ENCODE assay signal across 8 cellular contexts in the genomic region with DNA sequence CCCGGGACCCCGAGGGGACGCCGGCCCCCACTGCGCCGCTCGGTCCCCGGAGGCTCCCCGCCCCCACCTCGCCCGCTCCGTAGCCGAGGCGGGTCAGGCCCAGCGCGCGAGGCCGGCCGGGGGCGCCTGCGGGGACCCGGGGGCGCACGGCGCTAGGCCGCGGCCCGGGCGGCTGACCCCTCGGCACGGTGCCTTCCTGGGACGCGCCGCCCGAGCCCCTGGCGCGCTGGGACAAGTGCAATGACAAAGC. TPM values are rescaled to one million over a fixed set of nuclear protein-coding genes. Genes with fewer than 3 reads are reported as not detected.
A peak's percentile ranks its signal among the peaks of the same experiment; 100 is the strongest.
DNase-seq lines count a peak whose midpoint lies in the region; ATAC-seq and TF ChIP-seq lines count a peak whose summit lies in the region.

No MANE protein-coding gene starts in this region.

- in situ Hi-C loops in Panc1 (cut with HindIII; ENCODE audit: low pct_unique_long_range_greater_than_20kb, low sequenced_read_pairs), result no loop called here

- H3K27ac ChIP-seq in Panc1 (ENCODE audit: low read length) (no peak overlapping the region), right atrium auricular region (peak overlapping the region; percentile 98), stomach (peak overlapping the region; percentile 98 to 100 (median 99))

- H3K4me1 ChIP-seq in Panc1 (ENCODE audit: control insufficient read depth, insufficient read depth, low read length) (peaks cover 9% of the 10 kb centered on the region), right atrium auricular region (peaks cover 0 to 53% of the 10 kb centered on the region in 2 donors), stomach (peaks cover 43 to 71% (median 58%) of the 10 kb centered on the region in 4 donors)

- TF ChIP-seq CTCF in Panc1 (IDR thresholded peaks at IDR 0.05) (no peak), right atrium auricular region (IDR thresholded peaks at IDR 0.05) (no peak), stomach (IDR thresholded peaks at IDR 0.05) (no peak), chondrocyte (IDR thresholded peaks at IDR 0.05) (no peak)

- peak; percentile 1 for ATAC-seq in GM21576 (IDR thresholded peaks at IDR 0.05; ENCODE audit: unreplicated experiment)
- ATAC-seq in Panc1, result no peak; the same call in 1 of the 2 replicates

- H3K9me3 ChIP-seq in Panc1 (ENCODE audit: control insufficient read depth, insufficient read depth, low read depth, low read length) (no peaks in the 10 kb centered on the region), right atrium auricular region (no peaks in the 10 kb centered on the region), stomach (no peaks in the 10 kb centered on the region)

- H3K27me3 ChIP-seq in Panc1 (ENCODE audit: control insufficient read depth, insufficient read depth, low read length) (no peaks in the 10 kb centered on the region), right atrium auricular region (no peaks in the 10 kb centered on the region), stomach (no peaks in the 10 kb centered on the region)

- 0 to 1% (median 0%) methylated on average over 11 to 37 of the region's 37 CpGs; no CpG with 5 or more reads in 1 of the 5 donors for WGBS in stomach, 5 donors

- H3K27me3 Mint-ChIP-seq in chondrocyte (ENCODE audit: low read depth), result no peaks in the 10 kb centered on the region

- H3K4me3 ChIP-seq in Panc1 (ENCODE audit: low read depth in 2 of 2, low read length in 2 of 2) (peak overlapping the region; percentile 62 to 89; a peak in 3 of 4 replicates), right atrium auricular region (peak overlapping the region; percentile 87 to 94), stomach (peak overlapping the region; percentile 66 to 93 (median 86))

- peaks cover 17% of the 10 kb centered on the region for H3K4me1 Mint-ChIP-seq in chondrocyte (ENCODE audit: low read depth)

- H3K36me3 Mint-ChIP-seq in chondrocyte (ENCODE audit: low read depth), result no peaks in the 10 kb centered on the region

- no TSS peak for BruUV-seq in Panc1 (replicated peaks; lab: Mats Ljungman, UMichigan)

- intact Hi-C loops in Panc1 (cut with micrococcal nuclease; ENCODE audit: unreplicated experiment) (loop anchor here (10.0 kb wide), 2 partner anchors 62 to 188 kb away; no protein-coding TSS in a partner anchor), stomach (cut with DNase I; ENCODE audit: low total_unique reads) (no loop called here)

- no peak for TF ChIP-seq EP300 in stomach (IDR thresholded peaks at IDR 0.05)

- H3K36me3 ChIP-seq in Panc1 (ENCODE audit: control insufficient read depth, insufficient read depth, low read length) (no peaks in the 10 kb centered on the region), right atrium auricular region (no peaks in the 10 kb centered on the region), stomach (no peaks in the 10 kb centered on the region)

- H3K4me3 Mint-ChIP-seq in chondrocyte (ENCODE audit: unreplicated experiment), result no peak overlapping the region

- no peak for TF ChIP-seq POLR2A in stomach (IDR thresholded peaks at IDR 0.05)

- H3K9me3 Mint-ChIP-seq in chondrocyte (ENCODE audit: low read depth), result no peaks in the 10 kb centered on the region

- DNase-seq in Panc1 (ENCODE audit: low read depth, low spot score), result no peak
- no peak for DNase-seq in right atrium auricular region (ENCODE audit: low spot score)
- no peak for DNase-seq in stomach
- no peak for DNase-seq in KG1 (lab: John Stamatoyannopoulos, UW)
- DNase-seq in activated T-cell treated with anti-CD3 and anti-CD28 coated beads for 4 hours, result no peak
- DNase-seq in cortex of kidney (lab: John Stamatoyannopoulos, UW), result no peak
- no peak for DNase-seq in chondrocyte (ENCODE audit: low spot score)

- POLR2A ChIA-PET in Panc1 (lab: Charles Lee), result no interaction called here

- CTCF ChIA-PET in Panc1 (lab: Charles Lee), result no interaction called here

- no peak overlapping the region for H3K27ac Mint-ChIP-seq in chondrocyte (ENCODE audit: unreplicated experiment)

RNA-seq across cellular contexts. Expression of gene IRF2, which starts 1.2 kb away (rescaled TPM):
- total RNA-seq in Panc1 (2021; ENCODE audit: unreplicated experiment) (16.2 TPM), right atrium auricular region (10 to 100 TPM; 17.7 to 24.5 TPM), stomach (100 to 1,000 TPM in 2 of 5 donors, 10 to 100 TPM in 2, 1 to 10 TPM in 1; 5.5 to 253 (median 45.4) TPM), chondrocyte (11.7 to 13.2 TPM (median 12.2 TPM) in 3 replicates)
- 16.9 TPM for polyA plus RNA-seq in Panc1 (2012; ENCODE audit: insufficient read length)
- 10 to 100 TPM; 18.3 to 30.4 (median 20.4) TPM for polyA plus RNA-seq in stomach
